Comparison of ENCODE assay signal across 21 cellular contexts in genomic region chr15:96066852-96067490, GRCh38.
DNase-seq lines count a peak whose midpoint lies in the region; ATAC-seq, FAIRE-seq and TF ChIP-seq lines count a peak whose summit lies in the region.
"Had no signal": no experiment of that assay in that cellular context is flagged by ENCODE, and none has a peak within 500 bp of the region (broad histone marks: within the 10 kb centered on the region; RNA-seq: fewer than 3 reads in every experiment).

No MANE protein-coding gene starts in this region.

- H3K9ac ChIP-seq in GM12878 (ENCODE audit: control insufficient read depth, insufficient read depth, low read length), result no peak overlapping the region

- no peak for TF ChIP-seq POLR2A in GM12878 (IDR thresholded peaks at IDR 0.05; ENCODE audit: low read depth, low read length)

- DNase-seq in NCI-H82 (lab: John Stamatoyannopoulos, UW) (peak; percentile 9), NCI-H82 treated with DMSO at 0.1 percent for 48 hours (lab: John Stamatoyannopoulos, UW; ENCODE audit: unreplicated experiment) (no peak), NCI-H2107 (lab: John Stamatoyannopoulos, UW) (peak; percentile 13), GM12878 (ENCODE audit: low read depth, low spot score) (no peak), small intestine (no peak), Right ventricle myocardium superior (no peak)
- DNase-seq in activated CD4-positive, alpha-beta T cell treated with anti-CD3 and anti-CD28 coated beads, Interleukin-2, amount 50 U/mL, for 48 hours, result no peak
- DNase-seq: activated CD4-positive, alpha-beta T cell treated with anti-CD3 and anti-CD28 coated beads for 48 hours; activated naive CD8-positive, alpha-beta T cell treated with anti-CD3 and anti-CD28 coated beads, Interleukin-2, amount 10 ng/mL, durations not matched to agents 7 days and 5 days; activated T-cell treated with anti-CD3 and anti-CD28 coated beads, Interleukin-2, amount 50 U/mL, for 48 hours; CD4-positive, alpha-beta memory T cell; dorsolateral prefrontal cortex; naive thymus-derived CD8-positive, alpha-beta T cell; NCI-H774; T-helper 2 cell had no signal

- no peaks in the 10 kb centered on the region for H3K27me3 ChIP-seq in GM12878 (replicated peaks in 1 of 2; ENCODE audit: control insufficient read depth in 2 of 2, insufficient read depth in 2 of 2, low read length in 1 of 2)
- H3K27me3 ChIP-seq in small intestine (ENCODE audit: control insufficient read depth in 2 of 2, insufficient read depth in 2 of 2, low read length in 2 of 2), result peaks cover 0 to 5% of the 10 kb centered on the region in 2 donors
- H3K27me3 ChIP-seq: tibial nerve had no signal

- no TSS peak for BruUV-seq in GM12878 (replicated peaks; lab: Mats Ljungman, UMichigan)

- intact Hi-C loops in GM12878 (cut with micrococcal nuclease; ENCODE audit: unreplicated experiment) (no loop called here), Right ventricle myocardium superior (cut with DNase I) (no loop called here)

- 54% methylated on average over 8 of the region's 8 CpGs for WGBS in GM12878 (ENCODE audit: insufficient coverage, insufficient replicate concordance, low lambda C conversion rate, missing lambda C conversion rate)
- 78 to 83% (median 82%) methylated on average over 8 of the region's 8 CpGs for WGBS in small intestine, 3 donors

- no peak for TF ChIP-seq CTCF in GM12878 (IDR thresholded peaks at IDR 0.05 in 2 of 3, conservative IDR thresholded peaks at IDR 0.05 in 1 of 3; ENCODE audit: control insufficient read depth in 2 of 3, extremely low read depth in 1 of 3, insufficient read depth in 1 of 3, low read depth in 3 of 3, low read length in 3 of 3)

- H3K27ac ChIP-seq in GM12878 (ENCODE audit: control insufficient read depth, insufficient read depth) (no peak overlapping the region), small intestine (ENCODE audit: low read depth in 1 of 2, low read length in 1 of 2) (no peak overlapping the region)
- H3K27ac ChIP-seq: dorsolateral prefrontal cortex, tibial nerve had no signal

- in situ Hi-C loops in GM12878 (cut with MboI), result no loop called here

- CTCF ChIA-PET in GM12878 (lab: Yijun Ruan, JAX), result interaction anchor here (0.6 to 1.1 kb wide), 3 partner anchors 8 to 270 kb away, joined by 3 to 4 read pairs (median 3); no protein-coding TSS in a partner anchor

- no peaks in the 10 kb centered on the region for H3K79me2 ChIP-seq in GM12878 (ENCODE audit: control insufficient read depth, insufficient read depth, low read length)

- no peak for FAIRE-seq in GM12878 (lab: Jason Lieb, UNC)
- FAIRE-seq in small intestine (lab: Jason Lieb, UNC), result peak; percentile 90
- FAIRE-seq: GM12892, H1 had no signal

- H3K36me3 ChIP-seq in GM12878 (ENCODE audit: control insufficient read depth in 2 of 2, insufficient read depth in 2 of 2, low read length in 1 of 2) (no peaks in the 10 kb centered on the region), small intestine (ENCODE audit: control insufficient read depth in 2 of 2, insufficient read depth in 2 of 2, low read length in 2 of 2) (no peaks in the 10 kb centered on the region)
- H3K36me3 ChIP-seq: tibial nerve had no signal

- no peak overlapping the region for H3K4me2 ChIP-seq in GM12878 (ENCODE audit: control insufficient read depth, insufficient read depth)

- TF ChIP-seq EP300 in GM12878 (IDR thresholded peaks at IDR 0.05; ENCODE audit: borderline replicate concordance in 1 of 2, control insufficient read depth in 1 of 2, low read depth in 2 of 2, low read length in 2 of 2), result no peak

- H2AFZ ChIP-seq in GM12878 (ENCODE audit: control insufficient read depth, low read depth, low read length), result peak overlapping the region; percentile 5; the same call in 1 of the 2 replicates

- no peak overlapping the region for H3K4me3 ChIP-seq in GM12878
- no peak overlapping the region for H3K4me3 ChIP-seq in small intestine (ENCODE audit: low read depth in 1 of 2, low read length in 2 of 2)
- H3K4me3 ChIP-seq: dorsolateral prefrontal cortex, lung, tibial nerve had no signal

- H3K9me3 ChIP-seq in GM12878 (replicated peaks; ENCODE audit: control insufficient read depth, insufficient read depth, low read length) (peaks cover 3% of the 10 kb centered on the region; the same call in 2 of the 3 replicates), small intestine (ENCODE audit: control insufficient read depth, low read depth) (no peaks in the 10 kb centered on the region)
- H3K9me3 ChIP-seq: tibial nerve had no signal

- SMC1A ChIA-PET in GM12878 (lab: Charles Lee; ENCODE audit: uncharacterized antibody, unreplicated experiment), result interaction anchor here (0.6 to 3.7 kb wide), 8 partner anchors 9 to 93 kb away, joined by 3 to 18 read pairs (median 3); no protein-coding TSS in a partner anchor

- H4K20me1 ChIP-seq in GM12878 (ENCODE audit: control insufficient read depth, insufficient read depth), result no peaks in the 10 kb centered on the region

- RAD21 ChIA-PET in GM12878 (lab: Charles Lee; ENCODE audit: unreplicated experiment), result interaction anchor here (0.9 to 1.0 kb wide), 2 partner anchors 29 to 31 kb away, joined by 3 read pairs; no protein-coding TSS in a partner anchor

- POLR2A ChIA-PET in GM12878 (lab: Charles Lee), result no interaction called here

- H3K4me1 ChIP-seq in GM12878 (ENCODE audit: control insufficient read depth, insufficient read depth, low read length) (no peaks in the 10 kb centered on the region), small intestine (ENCODE audit: control insufficient read depth in 2 of 2, insufficient read depth in 1 of 2, low read depth in 1 of 2, low read length in 1 of 2) (no peaks in the 10 kb centered on the region)

- TF ChIP-seq RAD21 in GM12878 (IDR thresholded peaks at IDR 0.05; ENCODE audit: insufficient read depth, low read depth, low read length), result no peak

- ATAC-seq in GM12878 (peak; percentile 78), Right ventricle myocardium superior (ENCODE audit: poor library complexity) (no peak), GM18909 (IDR thresholded peaks at IDR 0.05; ENCODE audit: poor library complexity, unreplicated experiment) (no peak)
- ATAC-seq: naive thymus-derived CD8-positive, alpha-beta T cell; stimulated activated effector memory CD8-positive, alpha-beta T cell treated with anti-CD3 and anti-CD28 coated beads, Interleukin-12 subunit alpha, Interleukin-12 subunit beta, amount 100 ng/mL, for 72 hours had no signal

TF ChIP-seq in GM12878, 131 proteins besides CTCF, POLR2A, EP300 and RAD21:
- no peak for TF ChIP-seq CHD4 (IDR thresholded peaks at IDR 0.05)
- peak; percentile 43; the same call in 1 of the 2 replicates for TF ChIP-seq SPI1 (IDR thresholded peaks at IDR 0.05; ENCODE audit: borderline replicate concordance, insufficient read depth, low read depth, low read length)

Comparison
In these comparisons a context has a peak if more than half of its experiments do, and no peak if none do; other contexts are left out.
1. DNase-seq: peak in NCI-H82 (single experiment) and NCI-H2107 (single experiment); none in NCI-H82 treated with DMSO at 0.1 percent for 48 hours (single experiment), GM12878 (single experiment), small intestine (single experiment), activated CD4-positive, alpha-beta T cell treated with anti-CD3 and anti-CD28 coated beads, Interleukin-2, amount 50 U/mL, for 48 hours (0 of 2) and Right ventricle myocardium superior (single experiment).